Comparison of ENCODE assay signal across 22 cellular contexts in genomic region chr7:157282141-157282801, GRCh38. TPM values are rescaled to one million over a fixed set of nuclear protein-coding genes. Genes with fewer than 3 reads are reported as not detected.
A peak's percentile ranks its signal among the peaks of the same experiment; 100 is the strongest.
DNase-seq lines count a peak whose midpoint lies in the region; ATAC-seq and TF ChIP-seq lines count a peak whose summit lies in the region.
"Had no signal": no experiment of that assay in that cellular context is flagged by ENCODE, and none has a peak within 500 bp of the region (broad histone marks: within the 10 kb centered on the region; RNA-seq: fewer than 3 reads in every experiment).

No MANE protein-coding gene starts in this region.

- H3K27ac ChIP-seq in RWPE1: peak overlapping the region; percentile 66
- H3K27ac ChIP-seq in spleen: no peak overlapping the region
- H3K27ac ChIP-seq: 22Rv1, KMS-11, neutrophil, upper lobe of right lung had no signal

- POLR2A ChIA-PET in RWPE1 (lab: Yijun Ruan, JAX; ENCODE audit: low non-redundant PET): no interaction called here

- H3K36me3 ChIP-seq in spleen: no peaks in the 10 kb centered on the region
- H3K36me3 ChIP-seq: neutrophil, upper lobe of right lung had no signal

- H3K4me1 ChIP-seq in spleen: peaks cover 0 to 33% (median 17%) of the 10 kb centered on the region in 6 donors
- H3K4me1 ChIP-seq: upper lobe of right lung had no signal

- CTCF ChIA-PET in RWPE1 (lab: Yijun Ruan, JAX): no interaction called here

- H3K4me3 ChIP-seq in spleen (no peak overlapping the region), foreskin fibroblast (ENCODE audit: low read depth in 1 of 2, low read length in 2 of 2) (no peak overlapping the region)
- H3K4me3 ChIP-seq: upper lobe of right lung had no signal

- peaks cover 0 to 54% (median 17%) of the 10 kb centered on the region in 7 donors for H3K27me3 ChIP-seq in spleen (replicated peaks in 1 of 7)

- ATAC-seq in GM21515 (IDR thresholded peaks at IDR 0.05; ENCODE audit: unreplicated experiment): no peak
- ATAC-seq: activated T-cell treated with anti-CD3 and anti-CD28 coated beads, Interleukin-2, amount 50 U/mL, for 72 hours; upper lobe of right lung had no signal

- DNase-seq in NCI-H748 (lab: John Stamatoyannopoulos, UW; ENCODE audit: unreplicated experiment) (peak; percentile 32), NCI-H748 treated with DMSO at 0.1 percent for 48 hours (lab: John Stamatoyannopoulos, UW) (no peak), RWPE1 (ENCODE audit: low spot score) (no peak), iPS-NIHi7 (ENCODE audit: extremely low spot score) (peak; percentile 64), spleen (peak; percentile 52), foreskin fibroblast (no peak), middle frontal gyrus (ENCODE audit: extremely low spot score, low spot score) (no peak)
- DNase-seq: activated CD4-positive, alpha-beta T cell treated with anti-CD3 and anti-CD28 coated beads for 4 hours; activated T-cell treated with anti-CD3 and anti-CD28 coated beads, Interleukin-2, amount 50 U/mL, for 72 hours; cerebellar nuclear complex; glutamatergic neuron; NCI-H1048; NCI-H2081 treated with DMSO at 0.1 percent for 48 hours; NCI-H510A treated with DMSO at 0.1 percent for 48 hours; SIG-M5; stimulated activated CD4-positive, alpha-beta T cell treated with anti-CD3 and anti-CD28 coated beads, Interleukin-12 subunit alpha, Interleukin-12 subunit beta, amount 100 ng/mL, for 4 hours; T-helper 1 cell; upper lobe of right lung had no signal

- 76 to 91% (median 81%) methylated on average over 24 to 25 of the region's 25 CpGs for WGBS in spleen, 5 donors

- no peak for TF ChIP-seq POLR2A in spleen (IDR thresholded peaks at IDR 0.05)

- TF ChIP-seq CTCF in RWPE1 (conservative IDR thresholded peaks at IDR 0.05; ENCODE audit: low read depth) (no peak), spleen (IDR thresholded peaks at IDR 0.05 in 8 of 11, conservative IDR thresholded peaks at IDR 0.05 in 3 of 11) (no peak), foreskin fibroblast (IDR thresholded peaks at IDR 0.05; ENCODE audit: low read depth, low read length) (no peak)

- intact Hi-C loops in spleen (cut with DNase I; ENCODE audit: low total_unique reads): no loop called here

- peaks cover 0 to 18% (median 13%) of the 10 kb centered on the region in 8 donors for H3K9me3 ChIP-seq in spleen
- H3K9me3 ChIP-seq: neutrophil, upper lobe of right lung had no signal

RNA-seq across cellular contexts. Expression of gene DNAJB6, which starts 54.5 kb away (rescaled TPM):
- total RNA-seq in spleen: 100 to 1,000 TPM in 2 of 7 donors, 10 to 100 TPM in 5; 84.8 to 115 (median 95.9) TPM
- 10 to 100 TPM; 37.7 to 70.8 (median 49.5) TPM for polyA plus RNA-seq in spleen

Comparison
In these comparisons a context has a peak if more than half of its experiments do, and no peak if none do; other contexts are left out.
1. DNase-seq: peak in NCI-H748 (single experiment), iPS-NIHi7 (single experiment) and spleen (single experiment); none in NCI-H748 treated with DMSO at 0.1 percent for 48 hours (single experiment), RWPE1 (single experiment), foreskin fibroblast (0 of 2) and middle frontal gyrus (single experiment).